ENCODE assay signal across 1 cellular context in genomic region chr19:7099597-7099921, GRCh38.
TF ChIP-seq lines count a peak whose summit lies in the region.

No MANE protein-coding gene starts in this region.

TF ChIP-seq in H1, 55 proteins besides CTCF, POLR2A, EP300 and RAD21:
- TF ChIP-seq ATF3 (IDR thresholded peaks at IDR 0.05; ENCODE audit: insufficient read depth, low read depth, low read length) = no peak
- peak; percentile 11 for TF ChIP-seq KDM4A (IDR thresholded peaks at IDR 0.05; ENCODE audit: low read depth, low read length, severe bottlenecking)
